ENCODE assay signal across 22 cellular contexts in the genomic region with DNA sequence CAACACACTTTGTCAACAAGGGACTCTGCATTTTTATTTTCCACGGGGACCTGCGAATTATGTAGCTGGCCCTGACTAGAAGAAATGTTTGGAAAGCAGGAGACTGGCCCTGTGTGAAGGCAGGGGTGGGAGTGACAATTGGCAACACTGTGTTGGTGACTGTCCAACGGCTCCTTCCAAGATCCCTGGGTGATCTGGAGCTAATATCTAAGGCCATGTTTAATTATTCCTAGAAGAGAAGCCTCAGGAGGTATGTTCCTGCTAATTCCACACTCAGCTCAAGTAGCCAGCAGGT. TPM values are rescaled to one million over a fixed set of nuclear protein-coding genes. Genes with fewer than 3 reads are reported as not detected.
A peak's percentile ranks its signal among the peaks of the same experiment; 100 is the strongest.
DNase-seq lines count a peak whose midpoint lies in the region; ATAC-seq, FAIRE-seq and TF ChIP-seq lines count a peak whose summit lies in the region.
"Had no signal": no experiment of that assay in that cellular context is flagged by ENCODE, and none has a peak within 500 bp of the region (broad histone marks: within the 10 kb centered on the region; RNA-seq: fewer than 3 reads in every experiment).

No MANE protein-coding gene starts in this region.

- TF ChIP-seq CTCF in GM23338 (conservative IDR thresholded peaks at IDR 0.05; ENCODE audit: low read depth in 2 of 2) (no peak), PC-9 (conservative IDR thresholded peaks at IDR 0.05) (no peak), endodermal cell (conservative IDR thresholded peaks at IDR 0.05) (no peak), pancreas (IDR thresholded peaks at IDR 0.05) (no peak), GM20000 (IDR thresholded peaks at IDR 0.05; ENCODE audit: extremely low read depth, missing control alignments) (no peak), BE2C (IDR thresholded peaks at IDR 0.05; ENCODE audit: low read depth, low read length) (no peak)

- H3K4me3 Mint-ChIP-seq in GM23338: no peak overlapping the region; the same call in 2 of the 3 replicates
- H3K4me3 Mint-ChIP-seq in endodermal cell: no peak overlapping the region
- H3K4me3 Mint-ChIP-seq: CD8-positive, alpha-beta T cell; HFFc6; T-helper 1 cell treated with Interleukin-12 subunit alpha and Interleukin-12 subunit beta and Interleukin-4 antibody, amounts not matched to agents 30 μg/mL and 1 μg/mL, for 36 hours had no signal

- H3K36me3 ChIP-seq in GM23338 (ENCODE audit: insufficient read depth): no peaks in the 10 kb centered on the region
- H3K36me3 ChIP-seq in PC-9 (ENCODE audit: low read depth): no peaks in the 10 kb centered on the region
- no peaks in the 10 kb centered on the region for H3K36me3 ChIP-seq in endodermal cell (ENCODE audit: control insufficient read depth, insufficient read depth, low read length)
- H3K36me3 ChIP-seq in pancreas: no peaks in the 10 kb centered on the region
- no peaks in the 10 kb centered on the region for H3K36me3 ChIP-seq in BE2C

- H3K27ac ChIP-seq in GM23338 (ENCODE audit: low read depth): peak overlapping the region; percentile 90
- no peak overlapping the region for H3K27ac ChIP-seq in PC-9
- H3K27ac ChIP-seq in endodermal cell (ENCODE audit: low read depth, low read length): no peak overlapping the region
- no peak overlapping the region for H3K27ac ChIP-seq in pancreas
- H3K27ac ChIP-seq: C4-2B had no signal

- H3K9me3 Mint-ChIP-seq in GM23338 (no peaks in the 10 kb centered on the region; the same call in 1 of the 3 replicates), endodermal cell (peaks cover 2% of the 10 kb centered on the region)
- H3K9me3 Mint-ChIP-seq: CD8-positive, alpha-beta T cell; HFFc6; T-helper 1 cell treated with Interleukin-12 subunit alpha and Interleukin-12 subunit beta and Interleukin-4 antibody, amounts not matched to agents 30 μg/mL and 1 μg/mL, for 36 hours had no signal

- FAIRE-seq in pancreas (lab: Jason Lieb, UNC): no peak
- FAIRE-seq: GM12892 had no signal

- no peak overlapping the region for H3K9ac ChIP-seq in endodermal cell (ENCODE audit: extremely low read depth, low read length, poor library complexity, severe bottlenecking)

- H3K4me2 ChIP-seq in GM23338 (peak overlapping the region; percentile 62; the same call in 1 of the 2 replicates), PC-9 (peak overlapping the region; percentile 34)

- no peaks in the 10 kb centered on the region for H3K27me3 ChIP-seq in GM23338 (ENCODE audit: insufficient read depth)
- no peaks in the 10 kb centered on the region for H3K27me3 ChIP-seq in PC-9 (ENCODE audit: insufficient read depth, low read depth)
- H3K27me3 ChIP-seq in endodermal cell (ENCODE audit: control insufficient read depth, insufficient read depth, low read length, poor library complexity, severe bottlenecking): no peaks in the 10 kb centered on the region
- no peaks in the 10 kb centered on the region for H3K27me3 ChIP-seq in pancreas
- H3K27me3 ChIP-seq in BE2C: peaks cover 17% of the 10 kb centered on the region

- DNase-seq in GM23338 (ENCODE audit: low spot score): no peak
- DNase-seq in PC-9: no peak
- DNase-seq in endodermal cell: peak; percentile 52
- DNase-seq in pancreas: no peak
- no peak for DNase-seq in NCI-H1417 treated with DMSO at 0.1 percent for 48 hours (lab: John Stamatoyannopoulos, UW)
- no peak for DNase-seq in GM20000 (ENCODE audit: low spot score)
- DNase-seq in BE2C: no peak
- DNase-seq: CD8-positive, alpha-beta T cell; DMS79 treated with DMSO at 0.1 percent for 48 hours; H7; MV-4-11; NCI-H1105; NCI-H2029; NCI-H446; NCI-H524 treated with DMSO at 0.1 percent for 48 hours; NCI-H774; SHP77 treated with DMSO at 0.1 percent for 48 hours had no signal

- H3F3A ChIP-seq in GM23338 (replicated peaks; ENCODE audit: low read depth) (no peaks in the 10 kb centered on the region), PC-9 (ENCODE audit: insufficient read depth, low read depth) (no peaks in the 10 kb centered on the region)

- H3K27ac Mint-ChIP-seq in GM23338 (peak overlapping the region; percentile 73; the same call in 1 of the 2 replicates), endodermal cell (peak overlapping the region; percentile 78)
- H3K27ac Mint-ChIP-seq: CD8-positive, alpha-beta T cell; HFFc6; T-helper 1 cell treated with Interleukin-12 subunit alpha and Interleukin-12 subunit beta and Interleukin-4 antibody, amounts not matched to agents 30 μg/mL and 1 μg/mL, for 36 hours had no signal

- intact Hi-C loops in PC-9 (cut with micrococcal nuclease; ENCODE audit: unreplicated experiment): no loop called here
- intact Hi-C loops in pancreas (cut with DNase I): no loop called here

- H3K27me3 Mint-ChIP-seq in GM23338 (ENCODE audit: insufficient read depth, low read depth, poor library complexity) (peaks cover 20% of the 10 kb centered on the region), endodermal cell (ENCODE audit: insufficient read depth) (no peaks in the 10 kb centered on the region)

- no peak for ATAC-seq in GM23338
- peak in 3 of 4 donors; percentile 11 to 50 (median 26) for ATAC-seq in pancreas
- ATAC-seq: CD8-positive, alpha-beta T cell; Panc1 had no signal

- CTCF ChIA-PET in PC-9 (lab: Charles Lee): interaction anchor here (0.6 to 1.4 kb wide), 4 partner anchors 12 to 40 kb away, joined by 3 to 6 read pairs (median 4); no protein-coding TSS in a partner anchor

- H3K9me2 ChIP-seq in GM23338 (ENCODE audit: insufficient read depth) (no peaks in the 10 kb centered on the region), PC-9 (ENCODE audit: insufficient read depth) (no peaks in the 10 kb centered on the region)

- H3K9me3 ChIP-seq in PC-9 (ENCODE audit: insufficient read depth, low read depth) (no peaks in the 10 kb centered on the region), endodermal cell (ENCODE audit: control insufficient read depth, low read length) (no peaks in the 10 kb centered on the region), pancreas (no peaks in the 10 kb centered on the region), BE2C (no peaks in the 10 kb centered on the region)

- H3K4me1 Mint-ChIP-seq in GM23338 (peaks cover 55% of the 10 kb centered on the region), endodermal cell (peaks cover 48% of the 10 kb centered on the region)

- no TSS peak for BruUV-seq in PC-9 (replicated peaks; lab: Mats Ljungman, UMichigan)

- 77 to 89% methylated on average over 3 of the region's 3 CpGs for WGBS in endodermal cell (ENCODE audit: insufficient coverage in 1 of 2, insufficient read length in 1 of 2), 2 experiments
- WGBS in pancreas, 2 donors: 18 to 25% methylated on average over 3 of the region's 3 CpGs

- peaks cover 97% of the 10 kb centered on the region for H3K79me2 ChIP-seq in GM23338 (replicated peaks; ENCODE audit: insufficient read depth)
- H3K79me2 ChIP-seq in PC-9 (ENCODE audit: low read depth): 0 out of 2 replicates have a peak, but pooled peaks cover 3% of the 10 kb centered on the region

- H2AFZ ChIP-seq in GM23338 (no peak overlapping the region), PC-9 (no peak overlapping the region)

- H4K20me1 ChIP-seq in GM23338 (replicated peaks; ENCODE audit: insufficient read depth) (peaks cover 4% of the 10 kb centered on the region), PC-9 (ENCODE audit: insufficient read depth) (no peaks in the 10 kb centered on the region)

- POLR2A ChIA-PET in PC-9 (lab: Charles Lee; ENCODE audit: unreplicated experiment): interaction anchor here (0.5 to 0.7 kb wide), 2 partner anchors 11 to 77 kb away, joined by 5 to 26 read pairs; no protein-coding TSS in a partner anchor

- H3K4me1 ChIP-seq in GM23338 (ENCODE audit: insufficient read depth) (peaks cover 32% of the 10 kb centered on the region), PC-9 (replicated peaks; ENCODE audit: insufficient read depth) (peaks cover 22% of the 10 kb centered on the region), endodermal cell (ENCODE audit: control insufficient read depth, insufficient read depth, low read length) (peaks cover 20% of the 10 kb centered on the region), pancreas (peaks cover 0 to 14% (median 0%) of the 10 kb centered on the region in 3 donors), BE2C (no peaks in the 10 kb centered on the region)

- H3K36me3 Mint-ChIP-seq in GM23338 (ENCODE audit: low read depth) (peaks cover 57% of the 10 kb centered on the region), endodermal cell (ENCODE audit: low read depth) (no peaks in the 10 kb centered on the region)
- H3K36me3 Mint-ChIP-seq: CD8-positive, alpha-beta T cell had no signal

- no peak overlapping the region for H3K4me3 ChIP-seq in GM23338
- H3K4me3 ChIP-seq in PC-9: no peak overlapping the region
- H3K4me3 ChIP-seq in endodermal cell (ENCODE audit: low read length): no peak overlapping the region
- H3K4me3 ChIP-seq in pancreas: no peak overlapping the region
- H3K4me3 ChIP-seq in BE2C (ENCODE audit: low read depth, low read length): no peak overlapping the region

TF ChIP-seq in GM23338, 12 proteins besides CTCF, POLR2A, EP300 and RAD21 (continues in another document):
- TF ChIP-seq EZH2 (IDR thresholded peaks at IDR 0.05; ENCODE audit: low read depth, unreplicated experiment) (no peak), CREB1 (CRISPR knock-in tag; IDR thresholded peaks at IDR 0.05; ENCODE audit: low read depth) (no peak)

RNA-seq across cellular contexts. Expression of a gene that starts 13.7 kb away (rescaled TPM):
- total RNA-seq in GM23338 (2014; rRNA removed; shearing (Covaris generic)): 38.3 TPM in 2 replicates
- polyA plus RNA-seq in GM23338 (2016; fragmentation: Nextera tagmentation; extraction: Ambion mirVana) (6.1 and 7.0 TPM in 2 replicates), pancreas (1 to 10 TPM; 4.9 to 7.6 TPM)
- total RNA-seq in PC-9 (2021) (13.5 and 16.3 TPM in 2 replicates), endodermal cell (10 to 100 TPM; 11.1 to 13.3 TPM), pancreas (10 to 100 TPM; 12.6 to 27.9 (median 15.9) TPM)
- polyA plus RNA-seq in endodermal cell (2013, experiment 1 of 2): 21.0 TPM
- 18.4 TPM for polyA plus RNA-seq in endodermal cell (2013, experiment 2 of 2)
- 4.8 TPM for polyA plus RNA-seq in BE2C (2012; ENCODE audit: insufficient read depth, insufficient read length, low read depth)
